2 cellular contexts compared by ENCODE assay signal in genomic region chr12:9091933-9092598, GRCh38.
TF ChIP-seq lines count a peak whose summit lies in the region.

No MANE protein-coding gene starts in this region.

TF ChIP-seq in GM23338, 12 proteins besides CTCF, POLR2A, EP300 and RAD21 (continued from another document):
- TF ChIP-seq REST (IDR thresholded peaks at IDR 0.05; ENCODE audit: unreplicated experiment) (no peak), ZNF331 (CRISPR knock-in tag; IDR thresholded peaks at IDR 0.05; ENCODE audit: low read depth) (no peak), STAT1 (IDR thresholded peaks at IDR 0.05; ENCODE audit: unreplicated experiment) (no peak), JUNB (IDR thresholded peaks at IDR 0.05; ENCODE audit: unreplicated experiment) (no peak), ZNF462 (CRISPR knock-in tag; IDR thresholded peaks at IDR 0.05) (no peak), EZH2 (IDR thresholded peaks at IDR 0.05; ENCODE audit: low read depth, unreplicated experiment) (no peak), ETS1 (IDR thresholded peaks at IDR 0.05) (no peak), NANOG (IDR thresholded peaks at IDR 0.05; ENCODE audit: borderline replicate concordance) (no peak), CREB1 (CRISPR knock-in tag; IDR thresholded peaks at IDR 0.05; ENCODE audit: low read depth) (no peak)

TF ChIP-seq in WTC11, 78 proteins besides CTCF, POLR2A, EP300 and RAD21 (continued from another document):
- TF ChIP-seq ATF6 (CRISPR knock-in tag; IDR thresholded peaks at IDR 0.05) (no peak), MXD4 (CRISPR knock-in tag; IDR thresholded peaks at IDR 0.05; ENCODE audit: borderline replicate concordance) (no peak), ZNF532 (CRISPR knock-in tag; IDR thresholded peaks at IDR 0.05; ENCODE audit: borderline replicate concordance) (no peak), ETV6 (CRISPR knock-in tag; IDR thresholded peaks at IDR 0.05) (no peak), PRRX2 (CRISPR knock-in tag; IDR thresholded peaks at IDR 0.05) (no peak), ZBTB43 (CRISPR knock-in tag; IDR thresholded peaks at IDR 0.05) (no peak), JAZF1 (CRISPR knock-in tag; IDR thresholded peaks at IDR 0.05) (no peak), KAT7 (CRISPR knock-in tag; IDR thresholded peaks at IDR 0.05; ENCODE audit: borderline replicate concordance) (no peak), ZNF671 (CRISPR knock-in tag; IDR thresholded peaks at IDR 0.05) (no peak), ZNF425 (CRISPR knock-in tag; conservative IDR thresholded peaks at IDR 0.05) (no peak), MLX (CRISPR knock-in tag; IDR thresholded peaks at IDR 0.05) (no peak)
